8 cellular contexts compared by ENCODE assay signal in the genomic region with DNA sequence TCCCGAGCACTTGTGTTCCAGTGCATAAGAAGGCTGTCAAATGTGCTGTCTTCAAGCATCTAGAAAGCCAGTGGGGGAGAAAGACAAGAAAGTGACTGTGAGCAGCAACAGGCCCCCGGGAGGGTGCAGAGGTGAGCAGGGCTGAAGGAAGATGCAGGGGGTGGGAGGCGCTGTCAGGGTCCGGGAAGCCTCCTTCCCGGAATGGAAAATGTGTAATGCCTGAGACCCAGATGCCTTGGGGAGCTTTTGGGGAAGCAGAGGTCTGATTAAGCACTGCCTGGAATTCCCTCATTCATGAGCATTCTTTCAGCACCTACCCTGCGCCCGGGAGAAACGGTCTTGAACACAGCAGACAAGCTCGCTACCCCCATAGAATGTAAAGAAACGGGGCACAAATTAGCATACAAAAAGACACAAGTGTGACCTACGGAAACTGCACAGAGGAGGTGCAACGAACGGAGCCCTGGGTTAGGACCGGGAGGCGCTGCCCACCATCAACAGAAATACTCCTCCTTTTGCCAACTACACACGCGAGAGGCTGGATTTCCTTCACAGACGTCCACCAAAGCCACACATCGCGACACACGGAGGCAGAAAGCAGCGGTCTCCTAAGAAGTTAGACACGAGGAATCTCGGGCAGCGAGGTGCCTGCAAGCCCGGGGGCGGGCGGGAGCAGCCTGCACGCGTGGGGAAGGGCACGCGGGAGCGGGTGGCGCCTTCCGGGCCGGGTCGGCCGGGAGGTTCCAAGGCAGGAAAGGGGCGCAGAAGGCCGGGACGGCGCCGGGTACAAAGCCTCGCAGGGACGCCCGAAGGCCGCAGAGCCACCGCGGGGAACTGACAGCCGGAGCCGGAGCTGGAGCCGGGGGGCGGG. TPM values are rescaled to one million over a fixed set of nuclear protein-coding genes. Genes with fewer than 3 reads are reported as not detected.
DNase-seq lines count a peak whose midpoint lies in the region; ATAC-seq and TF ChIP-seq lines count a peak whose summit lies in the region.

No MANE protein-coding gene starts in this region.

- no peaks in the 10 kb centered on the region for H3K9me3 ChIP-seq in SK-N-SH

- H3K27me3 ChIP-seq in SK-N-SH (ENCODE audit: insufficient read depth) (no peaks in the 10 kb centered on the region), kidney epithelial cell (ENCODE audit: control insufficient read depth, insufficient read depth, low read length) (no peaks in the 10 kb centered on the region)

- H3F3A ChIP-seq in SK-N-SH (replicated peaks; ENCODE audit: insufficient read depth): no peaks in the 10 kb centered on the region

- no peak for TF ChIP-seq EP300 in SK-N-SH (IDR thresholded peaks at IDR 0.05; ENCODE audit: borderline replicate concordance in 1 of 2, low read depth in 1 of 2, low read length in 1 of 2)

- H4K20me1 ChIP-seq in SK-N-SH (ENCODE audit: insufficient read depth): no peaks in the 10 kb centered on the region

- H2AFZ ChIP-seq in SK-N-SH (ENCODE audit: low read depth): peak overlapping the region; percentile 97

- DNase-seq in NCI-H1092 treated with DMSO at 0.1 percent for 48 hours (lab: John Stamatoyannopoulos, UW): peak; percentile 76
- no peak for DNase-seq in NCI-H1092 (lab: John Stamatoyannopoulos, UW)
- peak; percentile 90 for DNase-seq in SK-N-SH
- peak; percentile 34 to 35 for DNase-seq in cardiac fibroblast (ENCODE audit: low read depth in 2 of 2)
- no peak for DNase-seq in kidney epithelial cell (ENCODE audit: low read depth)
- DNase-seq in stimulated activated CD4-positive, alpha-beta T cell treated with anti-CD3 and anti-CD28 coated beads, Interleukin-4, amount 100 ng/mL, for 24 hours: peak; percentile 29
- DNase-seq in HPDE6-E6E7 (ENCODE audit: extremely low spot score): no peak

- peak overlapping the region; percentile 75 to 88 for H3K4me3 ChIP-seq in SK-N-SH (ENCODE audit: low read depth in 2 of 2, low read length in 1 of 2)
- H3K4me3 ChIP-seq in cardiac fibroblast (replicated peaks in 1 of 2; ENCODE audit: low read depth in 2 of 2, low read length in 2 of 2): peak overlapping the region; percentile 75 to 80
- peak overlapping the region; percentile 82 for H3K4me3 ChIP-seq in kidney epithelial cell (ENCODE audit: low read depth, low read length)

- no peak overlapping the region; a peak in 1 of 4 replicates for H3K27ac ChIP-seq in SK-N-SH (ENCODE audit: low read depth in 2 of 2, low read length in 1 of 2)

- H3K4me1 ChIP-seq in SK-N-SH (ENCODE audit: control insufficient read depth in 1 of 2, insufficient read depth in 2 of 2, low read depth in 1 of 2, low read length in 1 of 2): peaks cover 0 to 20% of the 10 kb centered on the region in 2 experiments; a peak in 1 of 4 replicates

- ATAC-seq in GM18861 (IDR thresholded peaks at IDR 0.05; ENCODE audit: unreplicated experiment): no peak

- TF ChIP-seq CTCF in SK-N-SH (IDR thresholded peaks at IDR 0.05): no peak
- TF ChIP-seq CTCF in cardiac fibroblast (IDR thresholded peaks at IDR 0.05; ENCODE audit: low read depth, low read length): no peak
- TF ChIP-seq CTCF in kidney epithelial cell (IDR thresholded peaks at IDR 0.05; ENCODE audit: insufficient read depth, low read length, poor library complexity, severe bottlenecking): no peak

- peak overlapping the region; percentile 97 for H3K4me2 ChIP-seq in SK-N-SH

- CTCF ChIA-PET in SK-N-SH (lab: Yijun Ruan, JAX): interaction anchor here (0.9 to 2.3 kb wide), 2 partner anchors 10 to 16 kb away, joined by 3 to 13 read pairs; no protein-coding TSS in a partner anchor

- POLR2A ChIA-PET in SK-N-SH (lab: Yijun Ruan, JAX): interaction anchor here (1.0 kb wide), 1 partner anchor 10 kb away, joined by 3 read pairs; no protein-coding TSS in a partner anchor

- 17% methylated on average over 28 of the region's 53 CpGs for WGBS in SK-N-SH (ENCODE audit: low lambda C conversion rate)

- no peaks in the 10 kb centered on the region for H3K36me3 ChIP-seq in SK-N-SH (replicated peaks in 1 of 2; ENCODE audit: control insufficient read depth in 1 of 2, insufficient read depth in 2 of 2, low read length in 1 of 2)
- no peaks in the 10 kb centered on the region for H3K36me3 ChIP-seq in kidney epithelial cell (ENCODE audit: control insufficient read depth, insufficient read depth, low read length)

- peaks cover 13% of the 10 kb centered on the region for H3K79me2 ChIP-seq in SK-N-SH (ENCODE audit: insufficient read depth)

- H3K9me2 ChIP-seq in SK-N-SH: no peaks in the 10 kb centered on the region

- TF ChIP-seq RAD21 in SK-N-SH (IDR thresholded peaks at IDR 0.05; ENCODE audit: low read length): no peak

- peak overlapping the region; percentile 78 for H3K9ac ChIP-seq in SK-N-SH

TF ChIP-seq in SK-N-SH, 30 proteins besides CTCF, POLR2A, EP300 and RAD21:
- TF ChIP-seq TAF1 (IDR thresholded peaks at IDR 0.05; ENCODE audit: borderline replicate concordance, low read depth, low read length) (no peak), MXI1 (IDR thresholded peaks at IDR 0.05; ENCODE audit: low read depth, low read length) (0 out of 2 replicates have a peak, but pooled peaks have one; percentile 37)
- TF ChIP-seq, protein P1, sequence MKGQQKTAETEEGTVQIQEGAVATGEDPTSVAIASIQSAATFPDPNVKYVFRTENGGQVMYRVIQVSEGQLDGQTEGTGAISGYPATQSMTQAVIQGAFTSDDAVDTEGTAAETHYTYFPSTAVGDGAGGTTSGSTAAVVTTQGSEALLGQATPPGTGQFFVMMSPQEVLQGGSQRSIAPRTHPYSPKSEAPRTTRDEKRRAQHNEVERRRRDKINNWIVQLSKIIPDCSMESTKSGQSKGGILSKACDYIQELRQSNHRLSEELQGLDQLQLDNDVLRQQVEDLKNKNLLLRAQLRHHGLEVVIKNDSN (IDR thresholded peaks at IDR 0.05; ENCODE audit: borderline replicate concordance, low read depth): no peak

RNA-seq across cellular contexts. Expression of gene NPHP4, which starts 1.1 kb away (rescaled TPM):
- polyA plus RNA-seq in SK-N-SH (2012; rRNA removed): 4.6 and 7.0 TPM in 2 replicates
- polyA plus RNA-seq in SK-N-SH (2012; cell fraction: cytosol; rRNA removed): 1.9 and 3.3 TPM in 2 replicates
- 29.0 and 38.1 TPM in 2 replicates for polyA plus RNA-seq in SK-N-SH (2012; cell fraction: nucleus; rRNA removed)
- 6.6 TPM in 2 replicates for total RNA-seq in kidney epithelial cell

RNA-seq across cellular contexts. Expression of gene KCNAB2, which starts 54.5 kb away (rescaled TPM):
- 6.1 and 7.6 TPM in 2 replicates for polyA plus RNA-seq in SK-N-SH (2012; rRNA removed)
- polyA plus RNA-seq in SK-N-SH (2012; cell fraction: cytosol; rRNA removed): 3.3 and 4.6 TPM in 2 replicates
- 12.2 and 13.1 TPM in 2 replicates for polyA plus RNA-seq in SK-N-SH (2012; cell fraction: nucleus; rRNA removed)
- total RNA-seq in kidney epithelial cell: 1.6 and 2.7 TPM in 2 replicates

Comparison
In these comparisons a context has a peak if more than half of its experiments do, and no peak if none do; other contexts are left out.
1. DNase-seq: peak in NCI-H1092 treated with DMSO at 0.1 percent for 48 hours (single experiment), SK-N-SH (single experiment), cardiac fibroblast (2 of 2) and stimulated activated CD4-positive, alpha-beta T cell treated with anti-CD3 and anti-CD28 coated beads, Interleukin-4, amount 100 ng/mL, for 24 hours (single experiment); none in NCI-H1092 (single experiment), kidney epithelial cell (single experiment) and HPDE6-E6E7 (single experiment).
2. Peak in every context shown above with its lines, with median percentiles within 50 percentile points of each other: H3K4me3 ChIP-seq.